ENCODE assay signal across 1 cellular context in the genomic region with DNA sequence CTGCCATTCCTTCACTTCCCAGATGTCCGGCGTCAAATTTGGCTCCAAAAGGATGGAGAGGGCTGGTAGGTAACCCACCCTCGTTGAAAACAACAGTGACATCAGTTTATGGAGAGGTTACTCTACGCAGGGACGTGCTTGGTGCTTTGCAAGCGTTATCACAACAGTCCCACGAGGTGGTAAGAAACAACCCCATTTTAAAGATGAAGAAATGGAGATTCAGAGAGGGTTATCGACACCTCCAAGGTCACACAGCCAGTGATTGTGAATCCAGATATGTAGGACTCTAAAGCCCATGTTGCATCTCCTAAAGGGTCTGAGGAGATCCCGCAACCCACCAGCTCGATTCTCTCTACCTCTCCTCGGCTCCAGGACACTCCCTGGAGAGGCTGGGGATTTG.
TF ChIP-seq lines count a peak whose summit lies in the region.

No MANE protein-coding gene starts in this region.

TF ChIP-seq in GM23338, 12 proteins besides CTCF, POLR2A, EP300 and RAD21 (continued from another document):
- TF ChIP-seq, protein P1, sequence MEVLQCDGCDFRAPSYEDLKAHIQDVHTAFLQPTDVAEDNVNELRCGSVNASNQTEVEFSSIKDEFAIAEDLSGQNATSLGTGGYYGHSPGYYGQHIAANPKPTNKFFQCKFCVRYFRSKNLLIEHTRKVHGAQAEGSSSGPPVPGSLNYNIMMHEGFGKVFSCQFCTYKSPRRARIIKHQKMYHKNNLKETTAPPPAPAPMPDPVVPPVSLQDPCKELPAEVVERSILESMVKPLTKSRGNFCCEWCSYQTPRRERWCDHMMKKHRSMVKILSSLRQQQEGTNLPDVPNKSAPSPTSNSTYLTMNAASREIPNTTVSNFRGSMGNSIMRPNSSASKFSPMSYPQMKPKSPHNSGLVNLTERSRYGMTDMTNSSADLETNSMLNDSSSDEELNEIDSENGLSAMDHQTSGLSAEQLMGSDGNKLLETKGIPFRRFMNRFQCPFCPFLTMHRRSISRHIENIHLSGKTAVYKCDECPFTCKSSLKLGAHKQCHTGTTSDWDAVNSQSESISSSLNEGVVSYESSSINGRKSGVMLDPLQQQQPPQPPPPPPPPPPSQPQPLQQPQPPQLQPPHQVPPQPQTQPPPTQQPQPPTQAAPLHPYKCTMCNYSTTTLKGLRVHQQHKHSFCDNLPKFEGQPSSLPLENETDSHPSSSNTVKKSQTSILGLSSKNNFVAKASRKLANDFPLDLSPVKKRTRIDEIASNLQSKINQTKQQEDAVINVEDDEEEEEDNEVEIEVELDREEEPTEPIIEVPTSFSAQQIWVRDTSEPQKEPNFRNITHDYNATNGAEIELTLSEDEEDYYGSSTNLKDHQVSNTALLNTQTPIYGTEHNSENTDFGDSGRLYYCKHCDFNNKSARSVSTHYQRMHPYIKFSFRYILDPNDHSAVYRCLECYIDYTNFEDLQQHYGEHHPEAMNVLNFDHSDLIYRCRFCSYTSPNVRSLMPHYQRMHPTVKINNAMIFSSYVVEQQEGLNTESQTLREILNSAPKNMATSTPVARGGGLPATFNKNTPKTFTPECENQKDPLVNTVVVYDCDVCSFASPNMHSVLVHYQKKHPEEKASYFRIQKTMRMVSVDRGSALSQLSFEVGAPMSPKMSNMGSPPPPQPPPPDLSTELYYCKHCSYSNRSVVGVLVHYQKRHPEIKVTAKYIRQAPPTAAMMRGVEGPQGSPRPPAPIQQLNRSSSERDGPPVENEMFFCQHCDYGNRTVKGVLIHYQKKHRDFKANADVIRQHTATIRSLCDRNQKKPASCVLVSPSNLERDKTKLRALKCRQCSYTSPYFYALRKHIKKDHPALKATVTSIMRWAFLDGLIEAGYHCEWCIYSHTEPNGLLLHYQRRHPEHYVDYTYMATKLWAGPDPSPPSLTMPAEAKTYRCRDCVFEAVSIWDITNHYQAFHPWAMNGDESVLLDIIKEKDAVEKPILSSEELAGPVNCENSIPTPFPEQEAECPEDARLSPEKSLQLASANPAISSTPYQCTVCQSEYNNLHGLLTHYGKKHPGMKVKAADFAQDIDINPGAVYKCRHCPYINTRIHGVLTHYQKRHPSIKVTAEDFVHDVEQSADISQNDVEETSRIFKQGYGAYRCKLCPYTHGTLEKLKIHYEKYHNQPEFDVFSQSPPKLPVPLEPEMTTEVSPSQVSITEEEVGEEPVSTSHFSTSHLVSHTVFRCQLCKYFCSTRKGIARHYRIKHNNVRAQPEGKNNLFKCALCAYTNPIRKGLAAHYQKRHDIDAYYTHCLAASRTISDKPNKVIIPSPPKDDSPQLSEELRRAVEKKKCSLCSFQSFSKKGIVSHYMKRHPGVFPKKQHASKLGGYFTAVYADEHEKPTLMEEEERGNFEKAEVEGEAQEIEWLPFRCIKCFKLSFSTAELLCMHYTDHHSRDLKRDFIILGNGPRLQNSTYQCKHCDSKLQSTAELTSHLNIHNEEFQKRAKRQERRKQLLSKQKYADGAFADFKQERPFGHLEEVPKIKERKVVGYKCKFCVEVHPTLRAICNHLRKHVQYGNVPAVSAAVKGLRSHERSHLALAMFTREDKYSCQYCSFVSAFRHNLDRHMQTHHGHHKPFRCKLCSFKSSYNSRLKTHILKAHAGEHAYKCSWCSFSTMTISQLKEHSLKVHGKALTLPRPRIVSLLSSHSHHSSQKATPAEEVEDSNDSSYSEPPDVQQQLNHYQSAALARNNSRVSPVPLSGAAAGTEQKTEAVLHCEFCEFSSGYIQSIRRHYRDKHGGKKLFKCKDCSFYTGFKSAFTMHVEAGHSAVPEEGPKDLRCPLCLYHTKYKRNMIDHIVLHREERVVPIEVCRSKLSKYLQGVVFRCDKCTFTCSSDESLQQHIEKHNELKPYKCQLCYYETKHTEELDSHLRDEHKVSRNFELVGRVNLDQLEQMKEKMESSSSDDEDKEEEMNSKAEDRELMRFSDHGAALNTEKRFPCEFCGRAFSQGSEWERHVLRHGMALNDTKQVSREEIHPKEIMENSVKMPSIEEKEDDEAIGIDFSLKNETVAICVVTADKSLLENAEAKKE (CRISPR knock-in tag; IDR thresholded peaks at IDR 0.05): no peak
- TF ChIP-seq POLR2AphosphoS5 (IDR thresholded peaks at IDR 0.05; ENCODE audit: low read depth): no peak
- TF ChIP-seq ZNF114 (CRISPR knock-in tag; IDR thresholded peaks at IDR 0.05): no peak
- TF ChIP-seq, protein P2, sequence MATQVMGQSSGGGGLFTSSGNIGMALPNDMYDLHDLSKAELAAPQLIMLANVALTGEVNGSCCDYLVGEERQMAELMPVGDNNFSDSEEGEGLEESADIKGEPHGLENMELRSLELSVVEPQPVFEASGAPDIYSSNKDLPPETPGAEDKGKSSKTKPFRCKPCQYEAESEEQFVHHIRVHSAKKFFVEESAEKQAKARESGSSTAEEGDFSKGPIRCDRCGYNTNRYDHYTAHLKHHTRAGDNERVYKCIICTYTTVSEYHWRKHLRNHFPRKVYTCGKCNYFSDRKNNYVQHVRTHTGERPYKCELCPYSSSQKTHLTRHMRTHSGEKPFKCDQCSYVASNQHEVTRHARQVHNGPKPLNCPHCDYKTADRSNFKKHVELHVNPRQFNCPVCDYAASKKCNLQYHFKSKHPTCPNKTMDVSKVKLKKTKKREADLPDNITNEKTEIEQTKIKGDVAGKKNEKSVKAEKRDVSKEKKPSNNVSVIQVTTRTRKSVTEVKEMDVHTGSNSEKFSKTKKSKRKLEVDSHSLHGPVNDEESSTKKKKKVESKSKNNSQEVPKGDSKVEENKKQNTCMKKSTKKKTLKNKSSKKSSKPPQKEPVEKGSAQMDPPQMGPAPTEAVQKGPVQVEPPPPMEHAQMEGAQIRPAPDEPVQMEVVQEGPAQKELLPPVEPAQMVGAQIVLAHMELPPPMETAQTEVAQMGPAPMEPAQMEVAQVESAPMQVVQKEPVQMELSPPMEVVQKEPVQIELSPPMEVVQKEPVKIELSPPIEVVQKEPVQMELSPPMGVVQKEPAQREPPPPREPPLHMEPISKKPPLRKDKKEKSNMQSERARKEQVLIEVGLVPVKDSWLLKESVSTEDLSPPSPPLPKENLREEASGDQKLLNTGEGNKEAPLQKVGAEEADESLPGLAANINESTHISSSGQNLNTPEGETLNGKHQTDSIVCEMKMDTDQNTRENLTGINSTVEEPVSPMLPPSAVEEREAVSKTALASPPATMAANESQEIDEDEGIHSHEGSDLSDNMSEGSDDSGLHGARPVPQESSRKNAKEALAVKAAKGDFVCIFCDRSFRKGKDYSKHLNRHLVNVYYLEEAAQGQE (IDR thresholded peaks at IDR 0.05; ENCODE audit: unreplicated experiment): no peak
